ENCODE assay signal across 1 cellular context in genomic region chr5:92353107-92354030, GRCh38.
TF ChIP-seq lines count a peak whose summit lies in the region.

No MANE protein-coding gene starts in this region.

TF ChIP-seq in HepG2, 621 proteins besides CTCF, POLR2A, EP300 and RAD21 (continued from another document):
- TF ChIP-seq USF2 (IDR thresholded peaks at IDR 0.05; ENCODE audit: low read depth, low read length) (no peak), USF2 (CRISPR knock-in tag; IDR thresholded peaks at IDR 0.05; ENCODE audit: borderline replicate concordance) (no peak), FIP1L1 (IDR thresholded peaks at IDR 0.05; ENCODE audit: borderline replicate concordance, insufficient read depth, low read depth, low read length) (no peak), ZNF282 (IDR thresholded peaks at IDR 0.05; ENCODE audit: partially characterized antibody) (no peak), ESRRA (CRISPR knock-in tag; IDR thresholded peaks at IDR 0.05; ENCODE audit: low read depth) (no peak), PAWR (CRISPR knock-in tag; IDR thresholded peaks at IDR 0.05; ENCODE audit: borderline replicate concordance) (no peak), ARID3A (IDR thresholded peaks at IDR 0.05; ENCODE audit: low read depth, low read length) (peak; percentile 50; the same call in 1 of the 2 replicates), KLF13 (CRISPR knock-in tag; IDR thresholded peaks at IDR 0.05) (no peak), PATZ1 (CRISPR knock-in tag; IDR thresholded peaks at IDR 0.05) (no peak), ZNF572 (CRISPR knock-in tag; IDR thresholded peaks at IDR 0.05) (no peak), HNF1B (CRISPR knock-in tag; IDR thresholded peaks at IDR 0.05) (no peak), MIXL1 (CRISPR knock-in tag; IDR thresholded peaks at IDR 0.05) (0 out of 2 replicates have a peak, but pooled peaks have one; percentile 33), DNMT1 (CRISPR knock-in tag; IDR thresholded peaks at IDR 0.05) (no peak), ZNF547 (CRISPR knock-in tag; IDR thresholded peaks at IDR 0.05) (no peak), LCORL (IDR thresholded peaks at IDR 0.05) (no peak), LCORL (CRISPR knock-in tag; IDR thresholded peaks at IDR 0.05) (no peak), SOX13 (IDR thresholded peaks at IDR 0.05) (no peak), SOX13 (CRISPR knock-in tag; conservative IDR thresholded peaks at IDR 0.05 in 1 of 2, IDR thresholded peaks at IDR 0.05 in 1 of 2) (peak in 1 of 2 experiments; percentile 26; a peak in 1 of 4 replicates), RFX3 (CRISPR knock-in tag; IDR thresholded peaks at IDR 0.05) (no peak), TEAD3 (CRISPR knock-in tag; optimal IDR thresholded peaks at IDR 0.05; ENCODE audit: borderline replicate concordance) (no peak), ZNF556 (CRISPR knock-in tag; IDR thresholded peaks at IDR 0.05; ENCODE audit: borderline replicate concordance) (no peak), TOE1 (CRISPR knock-in tag; IDR thresholded peaks at IDR 0.05) (no peak), ZNF552 (CRISPR knock-in tag; IDR thresholded peaks at IDR 0.05; ENCODE audit: borderline replicate concordance) (no peak), ZSCAN30 (CRISPR knock-in tag; IDR thresholded peaks at IDR 0.05) (no peak), RELA (CRISPR knock-in tag; IDR thresholded peaks at IDR 0.05) (no peak), ARID5B (CRISPR knock-in tag; IDR thresholded peaks at IDR 0.05) (peak; percentile 51), KLF15 (CRISPR knock-in tag; IDR thresholded peaks at IDR 0.05; ENCODE audit: borderline replicate concordance) (no peak), GATAD2A (CRISPR knock-in tag; IDR thresholded peaks at IDR 0.05) (peak; percentile 47)
TF ChIP-seq in HepG2: peak in this region for 10.
